Comparison of ENCODE assay signal across 1 cellular context in genomic region chr1:171500803-171501202, GRCh38.
TF ChIP-seq lines count a peak whose summit lies in the region.

No MANE protein-coding gene starts in this region.

TF ChIP-seq in SK-N-SH treated with all-trans-retinoic acid at 6 μM for 48 hours, 23 proteins besides CTCF, POLR2A, EP300 and RAD21 (continued from another document):
- no peak for TF ChIP-seq POU6F1 (CRISPR knock-in tag; IDR thresholded peaks at IDR 0.05; ENCODE audit: borderline replicate concordance, low read depth)
- no peak for TF ChIP-seq ZFP30 (CRISPR knock-in tag; IDR thresholded peaks at IDR 0.05)
- no peak for TF ChIP-seq ZFP3 (CRISPR knock-in tag; IDR thresholded peaks at IDR 0.05)
- TF ChIP-seq CREB5 (CRISPR knock-in tag; IDR thresholded peaks at IDR 0.05; ENCODE audit: low read depth): no peak
- no peak for TF ChIP-seq GLIS3 (CRISPR knock-in tag; IDR thresholded peaks at IDR 0.05)
- no peak for TF ChIP-seq PPARA (CRISPR knock-in tag; IDR thresholded peaks at IDR 0.05; ENCODE audit: borderline replicate concordance)
- TF ChIP-seq CSRNP3 (CRISPR knock-in tag; IDR thresholded peaks at IDR 0.05): no peak
- no peak for TF ChIP-seq SNAI2 (CRISPR knock-in tag; IDR thresholded peaks at IDR 0.05)
- no peak for TF ChIP-seq PATZ1 (CRISPR knock-in tag; IDR thresholded peaks at IDR 0.05; ENCODE audit: borderline replicate concordance)
- TF ChIP-seq OSR1 (CRISPR knock-in tag; IDR thresholded peaks at IDR 0.05): no peak
